ENCODE assay signal across 8 cellular contexts in the genomic region with DNA sequence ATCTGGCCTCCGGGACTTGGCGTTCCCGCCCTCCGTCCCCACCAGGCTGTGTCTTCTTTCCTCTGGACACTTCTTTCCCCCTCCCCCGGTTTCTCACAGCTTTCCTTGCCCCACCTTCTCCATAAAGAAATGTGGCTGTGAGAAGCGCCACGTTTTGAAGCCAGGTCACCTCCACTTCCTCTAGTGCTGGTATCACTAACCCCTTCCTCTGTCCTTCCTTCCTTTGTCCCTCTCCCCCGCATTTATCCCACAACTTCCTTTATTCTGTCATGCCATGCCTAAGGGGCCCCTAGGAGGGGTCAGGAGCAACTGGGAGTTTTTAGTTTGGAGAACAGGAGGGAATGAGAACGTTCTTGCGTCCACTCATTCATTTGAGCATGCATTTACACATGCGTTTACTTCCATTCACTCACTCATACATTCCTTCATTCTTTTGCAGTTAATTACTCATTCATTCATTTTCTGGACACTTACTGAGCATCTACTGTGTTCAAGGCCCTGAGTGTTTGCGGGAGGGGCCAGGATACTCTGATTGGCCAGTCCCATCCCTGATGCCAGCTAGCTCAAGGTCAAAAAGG. TPM values are rescaled to one million over a fixed set of nuclear protein-coding genes. Genes with fewer than 3 reads are reported as not detected.
DNase-seq lines count a peak whose midpoint lies in the region; ATAC-seq and TF ChIP-seq lines count a peak whose summit lies in the region.

No MANE protein-coding gene starts in this region.

- peaks cover 10% of the 10 kb centered on the region for H3K4me1 ChIP-seq in CD8-positive, alpha-beta T cell (ENCODE audit: insufficient read depth, low read length)
- H3K4me1 ChIP-seq in naive thymus-derived CD4-positive, alpha-beta T cell (ENCODE audit: control insufficient read depth in 2 of 2, insufficient read depth in 2 of 2, low read length in 2 of 2) = peaks cover 0 to 6% of the 10 kb centered on the region in 2 donors

- H3K9me3 Mint-ChIP-seq in CD8-positive, alpha-beta T cell = no peaks in the 10 kb centered on the region
- H3K9me3 Mint-ChIP-seq in naive thymus-derived CD4-positive, alpha-beta T cell = no peaks in the 10 kb centered on the region

- peaks cover 15% of the 10 kb centered on the region for H3K4me1 Mint-ChIP-seq in CD8-positive, alpha-beta T cell (ENCODE audit: low read depth)
- H3K4me1 Mint-ChIP-seq in naive thymus-derived CD4-positive, alpha-beta T cell = peaks cover 12 to 23% (median 20%) of the 10 kb centered on the region in 7 donors

- H3K36me3 ChIP-seq in CD8-positive, alpha-beta T cell (ENCODE audit: insufficient read depth, low read length) = no peaks in the 10 kb centered on the region
- H3K36me3 ChIP-seq in naive thymus-derived CD4-positive, alpha-beta T cell (ENCODE audit: control insufficient read depth in 2 of 3, insufficient read depth in 3 of 3, low read length in 3 of 3) = no peaks in the 10 kb centered on the region

- no peak for TF ChIP-seq CTCF in CD8-positive, alpha-beta T cell (IDR thresholded peaks at IDR 0.05)
- TF ChIP-seq CTCF in NB4 (IDR thresholded peaks at IDR 0.05; ENCODE audit: low read depth, low read length) = no peak

- no peak for ATAC-seq in CD8-positive, alpha-beta T cell
- ATAC-seq in naive thymus-derived CD4-positive, alpha-beta T cell = no peak
- no peak for ATAC-seq in HG03039 (IDR thresholded peaks at IDR 0.05; ENCODE audit: unreplicated experiment)

- peak overlapping the region; percentile 81 for H3K4me3 Mint-ChIP-seq in CD8-positive, alpha-beta T cell
- H3K4me3 Mint-ChIP-seq in naive thymus-derived CD4-positive, alpha-beta T cell = peak overlapping the region; percentile 57 to 87 (median 78)

- CTCF ChIA-PET in CD8-positive, alpha-beta T cell (lab: Charles Lee) = no interaction called here
- CTCF ChIA-PET in naive thymus-derived CD4-positive, alpha-beta T cell (lab: Charles Lee) = no interaction called here

- H3K27ac Mint-ChIP-seq in CD8-positive, alpha-beta T cell = peak overlapping the region; percentile 56
- H3K27ac Mint-ChIP-seq in naive thymus-derived CD4-positive, alpha-beta T cell = peak overlapping the region in 8 of 9 donors; percentile 7 to 92 (median 52)

- H3K27ac ChIP-seq in CD8-positive, alpha-beta T cell (ENCODE audit: low read depth, low read length) = no peak overlapping the region
- peak overlapping the region; percentile 35 for H3K27ac ChIP-seq in cingulate gyrus (ENCODE audit: low read depth, low read length)
- no peak overlapping the region for H3K27ac ChIP-seq in naive thymus-derived CD4-positive, alpha-beta T cell (ENCODE audit: low read depth, low read length)

- POLR2A ChIA-PET in CD8-positive, alpha-beta T cell (lab: Charles Lee) = no interaction called here
- POLR2A ChIA-PET in naive thymus-derived CD4-positive, alpha-beta T cell (lab: Charles Lee) = no interaction called here

- peaks cover 2% of the 10 kb centered on the region for H3K27me3 Mint-ChIP-seq in CD8-positive, alpha-beta T cell (ENCODE audit: low read depth)
- peaks cover 0 to 22% (median 0%) of the 10 kb centered on the region in 5 donors for H3K27me3 Mint-ChIP-seq in naive thymus-derived CD4-positive, alpha-beta T cell

- intact Hi-C loops in CD8-positive, alpha-beta T cell (cut with DNase I, micrococcal nuclease) = loop anchor here in 1 of 2 experiments (5.0 kb wide), 1 partner anchor 39 kb away; no protein-coding TSS in a partner anchor
- intact Hi-C loops in naive thymus-derived CD4-positive, alpha-beta T cell (cut with micrococcal nuclease) = loop anchor here (2.0 to 5.0 kb wide), 3 partner anchors 44 to 136 kb away; partner anchors contain the start of gene SSBP3 (in 2 of the 2)

- no peak for DNase-seq in CD8-positive, alpha-beta T cell
- DNase-seq in NB4 (ENCODE audit: low read depth) (peak; percentile 85), DMS79 (lab: John Stamatoyannopoulos, UW) (no peak), HUDEP-2 (lab: John Stamatoyannopoulos, UW; ENCODE audit: unreplicated experiment in 76 of 76) (no peak)
- no peak for DNase-seq in naive thymus-derived CD4-positive, alpha-beta T cell
- no peak for DNase-seq in effector CD4-positive, alpha-beta T cell

- H3K36me3 Mint-ChIP-seq in CD8-positive, alpha-beta T cell = no peaks in the 10 kb centered on the region
- no peaks in the 10 kb centered on the region for H3K36me3 Mint-ChIP-seq in naive thymus-derived CD4-positive, alpha-beta T cell

- no peaks in the 10 kb centered on the region for H3K9me3 ChIP-seq in CD8-positive, alpha-beta T cell (ENCODE audit: low read length)
- no peaks in the 10 kb centered on the region for H3K9me3 ChIP-seq in naive thymus-derived CD4-positive, alpha-beta T cell (ENCODE audit: control insufficient read depth in 2 of 3, low read length in 3 of 3)

- no peaks in the 10 kb centered on the region for H3K27me3 ChIP-seq in CD8-positive, alpha-beta T cell (ENCODE audit: insufficient read depth, low read length)
- no peaks in the 10 kb centered on the region for H3K27me3 ChIP-seq in naive thymus-derived CD4-positive, alpha-beta T cell (ENCODE audit: control insufficient read depth in 2 of 2, insufficient read depth in 2 of 2, low read length in 2 of 2)

- peak overlapping the region; percentile 68 for H3K4me3 ChIP-seq in CD8-positive, alpha-beta T cell (ENCODE audit: low read depth, low read length)
- peak overlapping the region; percentile 70 for H3K4me3 ChIP-seq in NB4 (ENCODE audit: low read depth, low read length)
- H3K4me3 ChIP-seq in naive thymus-derived CD4-positive, alpha-beta T cell (ENCODE audit: low read length) = no peak overlapping the region

- no peak for TF ChIP-seq POLR2A in NB4 (IDR thresholded peaks at IDR 0.05; ENCODE audit: extremely low read depth, insufficient read length)

RNA-seq across cellular contexts. Expression of gene ACOT11, which starts 5.0 kb away (rescaled TPM):
- under 1 TPM; 0.14 to 0.27 TPM for total RNA-seq in CD8-positive, alpha-beta T cell
- total RNA-seq in naive thymus-derived CD4-positive, alpha-beta T cell = 1 to 10 TPM in 3 of 5 experiments, under 1 TPM in 2; 0.22 to 2.3 (median 1.2) TPM
- under 1 TPM in 1 of 2 donors, not detected in 1; 0.06 TPM for polyA plus RNA-seq in naive thymus-derived CD4-positive, alpha-beta T cell
